Comparison of ENCODE assay signal across 19 cellular contexts in genomic region chr13:97352815-97353214, GRCh38.
A peak's percentile ranks its signal among the peaks of the same experiment; 100 is the strongest.
DNase-seq lines count a peak whose midpoint lies in the region; ATAC-seq, FAIRE-seq and TF ChIP-seq lines count a peak whose summit lies in the region.
"Had no signal": no experiment of that assay in that cellular context is flagged by ENCODE, and none has a peak within 500 bp of the region (broad histone marks: within the 10 kb centered on the region; RNA-seq: fewer than 3 reads in every experiment).

No MANE protein-coding gene starts in this region.

- H4K20me1 ChIP-seq in osteoblast (ENCODE audit: insufficient read depth, low read length), result no peaks in the 10 kb centered on the region

- H3K4me2 ChIP-seq in osteoblast (ENCODE audit: insufficient read depth, low read length), result no peak overlapping the region

- ATAC-seq in HG03442 (IDR thresholded peaks at IDR 0.05; ENCODE audit: unreplicated experiment), result no peak
- ATAC-seq in effector memory CD8-positive, alpha-beta T cell (replicated peaks), result no peak

- no peak overlapping the region for H3K27ac Mint-ChIP-seq in effector memory CD8-positive, alpha-beta T cell

- peaks cover 4% of the 10 kb centered on the region for H3K4me1 ChIP-seq in osteoblast (ENCODE audit: insufficient read depth, low read length)

- TF ChIP-seq POLR2A in H54 (IDR thresholded peaks at IDR 0.05; ENCODE audit: low read depth, low read length), result no peak

- H3K9me3 ChIP-seq in osteoblast (ENCODE audit: low read depth, low read length), result no peaks in the 10 kb centered on the region

- H3K4me3 ChIP-seq in osteoblast (ENCODE audit: insufficient read depth, low read length), result no peak overlapping the region

- H3K4me3 Mint-ChIP-seq in effector memory CD8-positive, alpha-beta T cell, result no peak overlapping the region

- peak; percentile 55 for FAIRE-seq in H54 (lab: Jason Lieb, UNC)
- FAIRE-seq: G401.6 had no signal

- H3K79me2 ChIP-seq in osteoblast (ENCODE audit: insufficient read depth, low read length), result no peaks in the 10 kb centered on the region

- H3K9me3 Mint-ChIP-seq in effector memory CD8-positive, alpha-beta T cell, result no peaks in the 10 kb centered on the region

- no peaks in the 10 kb centered on the region for H3K27me3 Mint-ChIP-seq in effector memory CD8-positive, alpha-beta T cell

- peak; percentile 12 for DNase-seq in AG20443 (ENCODE audit: low spot score)
- no peak for DNase-seq in H54 (ENCODE audit: insufficient read length, low spot score)
- peak; percentile 25 for DNase-seq in dermis blood vessel endothelial cell
- DNase-seq in osteoblast (ENCODE audit: insufficient read length, low spot score, missing footprints), result peak; percentile 68
- DNase-seq in effector memory CD8-positive, alpha-beta T cell, result no peak
- no peak for DNase-seq in Ammon's horn (ENCODE audit: low spot score)
- DNase-seq: DMS 273 treated with DMSO at 0.1 percent for 48 hours; DND-41; HCEC 1CT; KBM-7; NCI-H1105; NCI-H1694; NCI-H510A; NCI-H748 treated with DMSO at 0.1 percent for 48 hours; NK-92 treated with Interleukin-12 subunit alpha and Interleukin-12 subunit beta, amount 100 ng/mL, for 24 hours; SHP77 had no signal

- no peak for TF ChIP-seq CTCF in osteoblast (IDR thresholded peaks at IDR 0.05; ENCODE audit: extremely low read depth, low read depth, low read length)

- H2AFZ ChIP-seq in osteoblast (ENCODE audit: low read length), result no peak overlapping the region

- H3K27ac ChIP-seq in osteoblast (ENCODE audit: low read depth, low read length), result no peak overlapping the region
- H3K27ac ChIP-seq: C4-2B had no signal

- no peaks in the 10 kb centered on the region for H3K27me3 ChIP-seq in osteoblast (ENCODE audit: insufficient read depth, low read length)

- H3K36me3 ChIP-seq in osteoblast (ENCODE audit: insufficient read depth, low read length), result peaks cover 30% of the 10 kb centered on the region

- no peaks in the 10 kb centered on the region for H3K4me1 Mint-ChIP-seq in effector memory CD8-positive, alpha-beta T cell (ENCODE audit: low read depth in 2 of 2)

- H3K36me3 Mint-ChIP-seq in effector memory CD8-positive, alpha-beta T cell (ENCODE audit: insufficient read depth), result peaks cover 21% of the 10 kb centered on the region

Comparison
In these comparisons a context has a peak if more than half of its experiments do, and no peak if none do; other contexts are left out.
1. DNase-seq: peak in AG20443 (single experiment), dermis blood vessel endothelial cell (single experiment) and osteoblast (single experiment); none in H54 (single experiment), effector memory CD8-positive, alpha-beta T cell (0 of 3) and Ammon's horn (single experiment).